ENCODE assay signal across 9 cellular contexts in genomic region chr1:228236744-228237143, GRCh38. TPM values are rescaled to one million over a fixed set of nuclear protein-coding genes. Genes with fewer than 3 reads are reported as not detected.
DNase-seq lines count a peak whose midpoint lies in the region; ATAC-seq, FAIRE-seq and TF ChIP-seq lines count a peak whose summit lies in the region.
"Had no signal": no experiment of that assay in that cellular context is flagged by ENCODE, and none has a peak within 500 bp of the region (broad histone marks: within the 10 kb centered on the region; RNA-seq: fewer than 3 reads in every experiment).

No MANE protein-coding gene starts in this region.

- H3K36me3 ChIP-seq in endodermal cell (ENCODE audit: control insufficient read depth, insufficient read depth, low read length) (peaks cover 64% of the 10 kb centered on the region), pancreas (no peaks in the 10 kb centered on the region)

- FAIRE-seq in pancreas (lab: Jason Lieb, UNC): no peak

- TF ChIP-seq CTCF in endodermal cell (conservative IDR thresholded peaks at IDR 0.05) (peak; percentile 81), pancreas (IDR thresholded peaks at IDR 0.05) (peak in 3 of 4 donors; percentile 40 to 51 (median 44)), GM13976 (IDR thresholded peaks at IDR 0.05; ENCODE audit: borderline replicate concordance, control extremely low read depth, extremely low read depth, insufficient read depth, missing control alignments) (no peak)

- H3K4me3 ChIP-seq in endodermal cell (ENCODE audit: low read length) (no peak overlapping the region), pancreas (no peak overlapping the region)
- H3K4me3 ChIP-seq: BLaER1 had no signal

- intact Hi-C loops in pancreas (cut with DNase I): no loop called here

- H3K27ac ChIP-seq in endodermal cell (ENCODE audit: low read depth, low read length): no peak overlapping the region
- H3K27ac ChIP-seq in pancreas: no peak overlapping the region
- H3K27ac ChIP-seq: BLaER1 had no signal

- DNase-seq in NCI-H1436 (lab: John Stamatoyannopoulos, UW): peak; percentile 10
- no peak for DNase-seq in NCI-H1436 treated with DMSO at 0.1 percent for 48 hours (lab: John Stamatoyannopoulos, UW)
- DNase-seq in NAMALWA (ENCODE audit: low spot score): peak; percentile 67
- peak; percentile 89 for DNase-seq in endodermal cell
- peak in 2 of 6 donors; percentile 53 to 56 for DNase-seq in pancreas
- DNase-seq in GF-D8 (lab: John Stamatoyannopoulos, UW): no peak
- DNase-seq in GM13976 (ENCODE audit: low spot score): no peak

- H3K4me1 ChIP-seq in endodermal cell (ENCODE audit: control insufficient read depth, insufficient read depth, low read length): no peaks in the 10 kb centered on the region
- no peaks in the 10 kb centered on the region for H3K4me1 ChIP-seq in pancreas
- H3K4me1 ChIP-seq: BLaER1 had no signal

- H3K4me1 Mint-ChIP-seq in endodermal cell: no peaks in the 10 kb centered on the region

- H3K27ac Mint-ChIP-seq in endodermal cell: peak overlapping the region; percentile 71

- in situ Hi-C loops in GM13976 (cut with MboI; ENCODE audit: low sequenced_read_pairs, unreplicated experiment): no loop called here

- H3K9ac ChIP-seq in endodermal cell (ENCODE audit: extremely low read depth, low read length, poor library complexity, severe bottlenecking): no peak overlapping the region
- H3K9ac ChIP-seq: BLaER1 had no signal

- H3K9me3 Mint-ChIP-seq in endodermal cell: peaks cover 47% of the 10 kb centered on the region

- H3K27me3 ChIP-seq in endodermal cell (ENCODE audit: control insufficient read depth, insufficient read depth, low read length, poor library complexity, severe bottlenecking) (no peaks in the 10 kb centered on the region), pancreas (no peaks in the 10 kb centered on the region)
- H3K27me3 ChIP-seq: BLaER1 had no signal

- peaks cover 90% of the 10 kb centered on the region for H3K36me3 Mint-ChIP-seq in endodermal cell (ENCODE audit: low read depth)

- H3K4me3 Mint-ChIP-seq in endodermal cell: no peak overlapping the region

- H3K27me3 Mint-ChIP-seq in endodermal cell (ENCODE audit: insufficient read depth): no peaks in the 10 kb centered on the region

- H3K9me3 ChIP-seq in endodermal cell (ENCODE audit: control insufficient read depth, low read length) (peaks cover 65% of the 10 kb centered on the region), pancreas (no peaks in the 10 kb centered on the region)

- 71 to 75% methylated on average over 4 to 5 of the region's 5 CpGs for WGBS in endodermal cell (ENCODE audit: insufficient coverage in 1 of 2, insufficient read length in 1 of 2), 2 experiments
- WGBS in pancreas, 2 donors: 37% methylated on average over 5 of the region's 5 CpGs

- ATAC-seq in pancreas (peak in 3 of 4 donors; percentile 53 to 84 (median 79)), GM19455 (IDR thresholded peaks at IDR 0.05; ENCODE audit: unreplicated experiment) (no peak)

RNA-seq across cellular contexts. Expression of gene OBSCN, which starts 28.9 kb away (rescaled TPM):
- total RNA-seq in endodermal cell (10 to 100 TPM; 53.7 to 68.9 TPM), pancreas (10 to 100 TPM in 4 of 6 donors, 1 to 10 TPM in 2; 7.9 to 16.5 (median 10.7) TPM)
- polyA plus RNA-seq in endodermal cell (2013, experiment 1 of 2): 17.7 TPM
- polyA plus RNA-seq in endodermal cell (2013, experiment 2 of 2): 15.0 TPM
- 10 to 100 TPM; 50.7 to 61.4 TPM for polyA plus RNA-seq in pancreas

Comparison
In these comparisons a context has a peak if more than half of its experiments do, and no peak if none do; other contexts are left out.
1. DNase-seq: peak in NCI-H1436 (single experiment), NAMALWA (single experiment) and endodermal cell (single experiment); none in NCI-H1436 treated with DMSO at 0.1 percent for 48 hours (single experiment), GF-D8 (single experiment) and GM13976 (single experiment).